ENCODE assay signal across 2 cellular contexts in genomic region chr2:188142088-188142487, GRCh38.
TF ChIP-seq lines count a peak whose summit lies in the region.

No MANE protein-coding gene starts in this region.

TF ChIP-seq in IMR-90, 13 proteins besides CTCF, POLR2A, EP300 and RAD21:
- TF ChIP-seq ELK1 (IDR thresholded peaks at IDR 0.05; ENCODE audit: borderline replicate concordance, low read depth, low read length) (no peak), FOS (IDR thresholded peaks at IDR 0.05; ENCODE audit: low read depth, low read length) (no peak), MAFK (IDR thresholded peaks at IDR 0.05; ENCODE audit: low read depth, low read length) (no peak)

TF ChIP-seq in endothelial cell of umbilical vein, 7 proteins besides CTCF, POLR2A, EP300 and RAD21 (continued from another document):
- TF ChIP-seq POLR2AphosphoS5 (IDR thresholded peaks at IDR 0.05; ENCODE audit: insufficient read depth, low read depth, low read length) (no peak), JUN (IDR thresholded peaks at IDR 0.05; ENCODE audit: borderline replicate concordance, insufficient read depth, insufficient read length, low read depth) (no peak), EZH2 (IDR thresholded peaks at IDR 0.05; ENCODE audit: borderline replicate concordance, low read depth, low read length, severe bottlenecking) (no peak), MYC (IDR thresholded peaks at IDR 0.05; ENCODE audit: low read depth, low read length) (no peak)
